2 cellular contexts compared by ENCODE assay signal in genomic region chr4:8278009-8278395, GRCh38.
TF ChIP-seq lines count a peak whose summit lies in the region.

No MANE protein-coding gene starts in this region.

TF ChIP-seq in HepG2, 621 proteins besides CTCF, POLR2A, EP300 and RAD21:
- TF ChIP-seq GATA4 (IDR thresholded peaks at IDR 0.05; ENCODE audit: borderline replicate concordance, low read depth) (no peak), NFYC (CRISPR knock-in tag; IDR thresholded peaks at IDR 0.05) (no peak)

TF ChIP-seq in endothelial cell of umbilical vein, 7 proteins besides CTCF, POLR2A, EP300 and RAD21:
- TF ChIP-seq GATA2 (IDR thresholded peaks at IDR 0.05; ENCODE audit: insufficient read depth, insufficient read length, low read depth, low read length) (no peak), FOS (IDR thresholded peaks at IDR 0.05; ENCODE audit: borderline replicate concordance, insufficient read depth, low read length) (no peak), POLR2AphosphoS5 (IDR thresholded peaks at IDR 0.05; ENCODE audit: insufficient read depth, low read depth, low read length) (no peak), EZH2 (IDR thresholded peaks at IDR 0.05; ENCODE audit: borderline replicate concordance, low read depth, low read length, severe bottlenecking) (no peak), JUN (IDR thresholded peaks at IDR 0.05; ENCODE audit: borderline replicate concordance, insufficient read depth, insufficient read length, low read depth) (no peak), MYC (IDR thresholded peaks at IDR 0.05; ENCODE audit: low read depth, low read length) (no peak)
- TF ChIP-seq, protein P1, sequence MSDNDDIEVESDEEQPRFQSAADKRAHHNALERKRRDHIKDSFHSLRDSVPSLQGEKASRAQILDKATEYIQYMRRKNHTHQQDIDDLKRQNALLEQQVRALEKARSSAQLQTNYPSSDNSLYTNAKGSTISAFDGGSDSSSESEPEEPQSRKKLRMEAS (IDR thresholded peaks at IDR 0.05; ENCODE audit: insufficient read depth, insufficient read length): no peak
